Comparison of ENCODE assay signal across 24 cellular contexts in genomic region chr2:232576995-232577394, GRCh38. TPM values are rescaled to one million over a fixed set of nuclear protein-coding genes. Genes with fewer than 3 reads are reported as not detected.
DNase-seq lines count a peak whose midpoint lies in the region; ATAC-seq and TF ChIP-seq lines count a peak whose summit lies in the region.
"Had no signal": no experiment of that assay in that cellular context is flagged by ENCODE, and none has a peak within 500 bp of the region (broad histone marks: within the 10 kb centered on the region; RNA-seq: fewer than 3 reads in every experiment).

No MANE protein-coding gene starts in this region.

- no peaks in the 10 kb centered on the region for H3K4me1 ChIP-seq in CD8-positive, alpha-beta memory T cell (ENCODE audit: insufficient read depth, low read length)
- H3K4me1 ChIP-seq: right atrium auricular region, upper lobe of right lung had no signal

- POLR2A ChIA-PET in CD8-positive, alpha-beta memory T cell (lab: Charles Lee), result no interaction called here

- CTCF ChIA-PET in CD8-positive, alpha-beta memory T cell (lab: Charles Lee), result interaction anchor here (0.6 kb wide), 1 partner anchor 10 kb away, joined by 3 read pairs; no protein-coding TSS in a partner anchor

- H3K4me3 ChIP-seq in fibroblast of mammary gland (ENCODE audit: control insufficient read depth, low read depth, low read length), result no peak overlapping the region
- H3K4me3 ChIP-seq in CD8-positive, alpha-beta memory T cell (ENCODE audit: low read length), result no peak overlapping the region
- H3K4me3 ChIP-seq: colonic mucosa, heart left ventricle, right atrium auricular region, upper lobe of right lung had no signal

- no peak for TF ChIP-seq POLR2A in erythroblast (IDR thresholded peaks at IDR 0.05; ENCODE audit: low read length)

- TF ChIP-seq CTCF in fibroblast of mammary gland (conservative IDR thresholded peaks at IDR 0.05; ENCODE audit: control insufficient read depth, insufficient read depth, low read depth, low read length) (no peak), progenitor cell of endocrine pancreas (IDR thresholded peaks at IDR 0.05; ENCODE audit: unreplicated experiment) (no peak)

- DNase-seq in AG20443 (ENCODE audit: low spot score) (peak; percentile 26), fibroblast of mammary gland (ENCODE audit: low read depth) (peak; percentile 20), non-pigmented ciliary epithelial cell (ENCODE audit: low read depth) (peak; percentile 42), erythroblast (lab: John Stamatoyannopoulos, UW) (no peak), progenitor cell of endocrine pancreas (ENCODE audit: low spot score, unreplicated experiment) (no peak), HPDE6-E6E7 (ENCODE audit: extremely low spot score) (no peak)
- no peak for DNase-seq in CD8-positive, alpha-beta memory T cell
- DNase-seq: activated effector memory CD4-positive, alpha-beta T cell treated with anti-CD3 and anti-CD28 coated beads, Interleukin-2, amount 50 U/mL, for 16 hours; amygdala; CD8-positive, alpha-beta T cell; colonic mucosa; heart left ventricle; NCI-H1417 treated with DMSO at 0.1 percent for 48 hours; NCI-H2171; NCI-H82; PC-3; upper lobe of right lung had no signal

- H3K27ac Mint-ChIP-seq in activated T-helper 17 cell treated with anti-CD3 and anti-CD28 coated beads, Interleukin-2, amount 50 U/mL, for 72 hours, result peak overlapping the region; percentile 74
- H3K27ac Mint-ChIP-seq in CD8-positive, alpha-beta memory T cell, result peak overlapping the region in 1 of 8 donors; percentile 56
- no peak overlapping the region for H3K27ac Mint-ChIP-seq in progenitor cell of endocrine pancreas
- H3K27ac Mint-ChIP-seq: CD8-positive, alpha-beta T cell had no signal

- no peak overlapping the region for H3K27ac ChIP-seq in CD8-positive, alpha-beta memory T cell (ENCODE audit: low read depth, low read length)
- H3K27ac ChIP-seq: colonic mucosa, heart left ventricle, HL-60, right atrium auricular region, upper lobe of right lung had no signal

- peaks cover 20% of the 10 kb centered on the region for H3K36me3 ChIP-seq in CD8-positive, alpha-beta memory T cell (ENCODE audit: insufficient read depth, low read length)
- H3K36me3 ChIP-seq: colonic mucosa had no signal

- no peak for ATAC-seq in activated T-helper 17 cell treated with anti-CD3 and anti-CD28 coated beads, Interleukin-2, amount 50 U/mL, for 72 hours (replicated peaks)
- ATAC-seq: CD8-positive, alpha-beta T cell; PC-3; SK-N-SH treated with all-trans-retinoic acid at 6 μM for 48 hours; upper lobe of right lung had no signal

- no peaks in the 10 kb centered on the region for H3K9me3 ChIP-seq in CD8-positive, alpha-beta memory T cell (ENCODE audit: low read length)
- H3K9me3 ChIP-seq: colonic mucosa, heart left ventricle, right atrium auricular region, upper lobe of right lung had no signal

- no peaks in the 10 kb centered on the region for H3K27me3 ChIP-seq in CD8-positive, alpha-beta memory T cell (ENCODE audit: insufficient read depth, low read length, poor library complexity, severe bottlenecking)
- H3K27me3 ChIP-seq: colonic mucosa, heart left ventricle, right atrium auricular region, upper lobe of right lung had no signal

- H3K9me3 Mint-ChIP-seq in activated T-helper 17 cell treated with anti-CD3 and anti-CD28 coated beads, Interleukin-2, amount 50 U/mL, for 72 hours, result no peaks in the 10 kb centered on the region
- no peaks in the 10 kb centered on the region for H3K9me3 Mint-ChIP-seq in CD8-positive, alpha-beta memory T cell
- H3K9me3 Mint-ChIP-seq in progenitor cell of endocrine pancreas (ENCODE audit: low read depth), result no peaks in the 10 kb centered on the region
- H3K9me3 Mint-ChIP-seq: CD8-positive, alpha-beta T cell; neural crest cell had no signal

- peaks cover 84% of the 10 kb centered on the region for H3K36me3 Mint-ChIP-seq in activated T-helper 17 cell treated with anti-CD3 and anti-CD28 coated beads, Interleukin-2, amount 50 U/mL, for 72 hours (ENCODE audit: low read depth)
- peaks cover 9 to 81% (median 20%) of the 10 kb centered on the region in 3 donors for H3K36me3 Mint-ChIP-seq in CD8-positive, alpha-beta memory T cell
- H3K36me3 Mint-ChIP-seq in progenitor cell of endocrine pancreas (ENCODE audit: insufficient read depth), result peaks cover 27% of the 10 kb centered on the region

- H3K4me3 Mint-ChIP-seq in activated T-helper 17 cell treated with anti-CD3 and anti-CD28 coated beads, Interleukin-2, amount 50 U/mL, for 72 hours, result no peak overlapping the region
- H3K4me3 Mint-ChIP-seq in CD8-positive, alpha-beta memory T cell, result no peak overlapping the region
- H3K4me3 Mint-ChIP-seq in progenitor cell of endocrine pancreas (ENCODE audit: low read depth), result no peak overlapping the region
- H3K4me3 Mint-ChIP-seq: CD8-positive, alpha-beta T cell; neural crest cell had no signal

- H3K27me3 Mint-ChIP-seq in activated T-helper 17 cell treated with anti-CD3 and anti-CD28 coated beads, Interleukin-2, amount 50 U/mL, for 72 hours, result no peaks in the 10 kb centered on the region
- no peaks in the 10 kb centered on the region for H3K27me3 Mint-ChIP-seq in CD8-positive, alpha-beta memory T cell
- H3K27me3 Mint-ChIP-seq in progenitor cell of endocrine pancreas, result no peaks in the 10 kb centered on the region

- H3K4me1 Mint-ChIP-seq in activated T-helper 17 cell treated with anti-CD3 and anti-CD28 coated beads, Interleukin-2, amount 50 U/mL, for 72 hours, result peaks cover 5% of the 10 kb centered on the region
- peaks cover 0 to 4% (median 0%) of the 10 kb centered on the region in 3 donors for H3K4me1 Mint-ChIP-seq in CD8-positive, alpha-beta memory T cell
- peaks cover 3% of the 10 kb centered on the region for H3K4me1 Mint-ChIP-seq in progenitor cell of endocrine pancreas (ENCODE audit: low read depth)

RNA-seq across cellular contexts. Expression of gene EIF4E2, which starts 26.5 kb away (rescaled TPM):
- total RNA-seq in activated T-helper 17 cell treated with anti-CD3 and anti-CD28 coated beads, Interleukin-2, amount 50 U/mL, for 72 hours, result 10 to 100 TPM; 44.3 to 65.7 TPM
- 10 to 100 TPM; 68.8 to 76.5 TPM for total RNA-seq in CD8-positive, alpha-beta memory T cell
- 73.2 TPM for polyA plus RNA-seq in CD8-positive, alpha-beta memory T cell
- 78.5 and 81.9 TPM in 2 replicates for total RNA-seq in progenitor cell of endocrine pancreas

RNA-seq across cellular contexts. Expression of gene TIGD1, which starts 26.6 kb away (rescaled TPM):
- total RNA-seq in activated T-helper 17 cell treated with anti-CD3 and anti-CD28 coated beads, Interleukin-2, amount 50 U/mL, for 72 hours, result 1 to 10 TPM; 6.0 to 7.7 TPM
- total RNA-seq in CD8-positive, alpha-beta memory T cell, result 1 to 10 TPM; 6.5 to 7.0 TPM
- 6.4 TPM for polyA plus RNA-seq in CD8-positive, alpha-beta memory T cell
- total RNA-seq in progenitor cell of endocrine pancreas, result 11.9 and 12.0 TPM in 2 replicates

RNA-seq across cellular contexts. Expression of gene CHRNG, which starts 37.5 kb away (rescaled TPM):
- not detected for total RNA-seq in activated T-helper 17 cell treated with anti-CD3 and anti-CD28 coated beads, Interleukin-2, amount 50 U/mL, for 72 hours
- total RNA-seq in CD8-positive, alpha-beta memory T cell, result not detected
- not detected for polyA plus RNA-seq in CD8-positive, alpha-beta memory T cell
- total RNA-seq in progenitor cell of endocrine pancreas, result 0.42 TPM in 1 of 2 replicates, not detected in the other
- total RNA-seq: A673; CD8-positive, alpha-beta T cell; colonic mucosa; heart left ventricle; mesenteric fat pad; neural crest cell; PC-3; right atrium auricular region; upper lobe of right lung had no signal
- polyA plus RNA-seq: heart left ventricle had no signal

RNA-seq across cellular contexts. Expression of gene CHRND, which starts 51.0 kb away (rescaled TPM):
- total RNA-seq in activated T-helper 17 cell treated with anti-CD3 and anti-CD28 coated beads, Interleukin-2, amount 50 U/mL, for 72 hours, result not detected
- not detected for total RNA-seq in CD8-positive, alpha-beta memory T cell
- polyA plus RNA-seq in CD8-positive, alpha-beta memory T cell, result not detected
- 0.12 TPM in 1 of 2 replicates, not detected in the other for total RNA-seq in progenitor cell of endocrine pancreas
- total RNA-seq: A673; CD8-positive, alpha-beta T cell; colonic mucosa; heart left ventricle; mesenteric fat pad; PC-3; upper lobe of right lung had no signal
- polyA plus RNA-seq: heart left ventricle had no signal

RNA-seq across cellular contexts. Expression of gene EFHD1, which starts 56.4 kb away (rescaled TPM):
- total RNA-seq in activated T-helper 17 cell treated with anti-CD3 and anti-CD28 coated beads, Interleukin-2, amount 50 U/mL, for 72 hours, result 1 to 10 TPM in 1 of 2 donors, under 1 TPM in 1; 0.71 to 1.1 TPM
- under 1 TPM; 0.22 to 0.33 TPM for total RNA-seq in CD8-positive, alpha-beta memory T cell
- 1.6 TPM for polyA plus RNA-seq in CD8-positive, alpha-beta memory T cell
- total RNA-seq in progenitor cell of endocrine pancreas, result 2.7 and 4.3 TPM in 2 replicates

Comparison
In these comparisons a context has a peak if more than half of its experiments do, and no peak if none do; other contexts are left out.
1. DNase-seq: peak in AG20443 (single experiment), fibroblast of mammary gland (single experiment) and non-pigmented ciliary epithelial cell (single experiment); none in CD8-positive, alpha-beta memory T cell (0 of 5), erythroblast (0 of 2), progenitor cell of endocrine pancreas (single experiment) and HPDE6-E6E7 (single experiment).